In genomic region chr10:43892062-43892765, GRCh38 we compare ENCODE assay signal across 17 cellular contexts.
DNase-seq lines count a peak whose midpoint lies in the region; ATAC-seq and TF ChIP-seq lines count a peak whose summit lies in the region.
"Had no signal": no experiment of that assay in that cellular context is flagged by ENCODE, and none has a peak within 500 bp of the region (broad histone marks: within the 10 kb centered on the region; RNA-seq: fewer than 3 reads in every experiment).

No MANE protein-coding gene starts in this region.

- peak; percentile 78 for ATAC-seq in SK-N-SH treated with all-trans-retinoic acid at 6 μM for 48 hours
- ATAC-seq in GM18505 (IDR thresholded peaks at IDR 0.05; ENCODE audit: unreplicated experiment), result no peak
- ATAC-seq: psoas muscle had no signal

- TF ChIP-seq CTCF in foreskin fibroblast (IDR thresholded peaks at IDR 0.05; ENCODE audit: low read depth, low read length), result no peak
- TF ChIP-seq CTCF in nephron progenitor cell (IDR thresholded peaks at IDR 0.05), result no peak
- no peak for TF ChIP-seq CTCF in GM13977 (IDR thresholded peaks at IDR 0.05; ENCODE audit: extremely low read depth, insufficient read depth, missing control alignments)

- H3K27me3 Mint-ChIP-seq in nephron progenitor cell (ENCODE audit: low read depth, poor library complexity) (peaks cover 33% of the 10 kb centered on the region), immature natural killer cell (ENCODE audit: low read depth in 3 of 3) (peaks cover 0 to 14% (median 9%) of the 10 kb centered on the region in 3 donors)

- DNase-seq in ELR (ENCODE audit: low read depth) (peak; percentile 53), foreskin fibroblast (peak; percentile 48 to 72), nephron progenitor cell (peak; percentile 35), immature natural killer cell (no peak), DMS79 (lab: John Stamatoyannopoulos, UW) (no peak), GM13977 (ENCODE audit: low spot score) (no peak)
- DNase-seq: activated CD4-positive, alpha-beta T cell treated with anti-CD3 and anti-CD28 coated beads for 1 hour; activated naive CD8-positive, alpha-beta T cell treated with anti-CD3 and anti-CD28 coated beads for 36 hours; C1 segment of cervical spinal cord; DND-41; esophagus squamous epithelium; NCI-H1092 treated with DMSO at 0.1 percent for 48 hours; NCI-H345; psoas muscle; stimulated activated CD4-positive, alpha-beta T cell treated with anti-CD3 and anti-CD28 coated beads, Interleukin-2, amount 100 ng/mL, for 24 hours had no signal

- H3K9me3 Mint-ChIP-seq in nephron progenitor cell, result peaks cover 3% of the 10 kb centered on the region
- peaks cover 0 to 4% (median 0%) of the 10 kb centered on the region in 6 donors for H3K9me3 Mint-ChIP-seq in immature natural killer cell
- H3K9me3 Mint-ChIP-seq: activated naive CD8-positive, alpha-beta T cell treated with anti-CD3 and anti-CD28 coated beads for 36 hours had no signal

- peaks cover 23% of the 10 kb centered on the region for H3K4me1 Mint-ChIP-seq in nephron progenitor cell
- H3K4me1 Mint-ChIP-seq in immature natural killer cell, result peaks cover 0 to 5% of the 10 kb centered on the region in 2 donors
- H3K4me1 Mint-ChIP-seq: activated naive CD8-positive, alpha-beta T cell treated with anti-CD3 and anti-CD28 coated beads for 36 hours had no signal

- H3K27ac Mint-ChIP-seq in nephron progenitor cell (peak overlapping the region; percentile 27), immature natural killer cell (no peak overlapping the region)
- H3K27ac Mint-ChIP-seq: activated naive CD8-positive, alpha-beta T cell treated with anti-CD3 and anti-CD28 coated beads for 36 hours had no signal

- H3K4me3 Mint-ChIP-seq in nephron progenitor cell, result peak overlapping the region; percentile 29
- no peak overlapping the region for H3K4me3 Mint-ChIP-seq in immature natural killer cell
- H3K4me3 Mint-ChIP-seq: activated naive CD8-positive, alpha-beta T cell treated with anti-CD3 and anti-CD28 coated beads for 36 hours had no signal

- H3K4me3 ChIP-seq in foreskin fibroblast (ENCODE audit: low read depth in 1 of 2, low read length in 2 of 2), result no peak overlapping the region
- H3K4me3 ChIP-seq: esophagus squamous epithelium, psoas muscle had no signal

- in situ Hi-C loops in GM13977 (cut with MboI; ENCODE audit: low pct_unique_long_range_greater_than_20kb, low sequenced_read_pairs, unreplicated experiment), result no loop called here

- TF ChIP-seq POLR2A in GM18505 (IDR thresholded peaks at IDR 0.05; ENCODE audit: borderline replicate concordance, extremely low read depth, insufficient read depth, insufficient read length), result no peak

- H3K36me3 Mint-ChIP-seq in nephron progenitor cell (ENCODE audit: low read depth) (no peaks in the 10 kb centered on the region), immature natural killer cell (no peaks in the 10 kb centered on the region)
- H3K36me3 Mint-ChIP-seq: activated naive CD8-positive, alpha-beta T cell treated with anti-CD3 and anti-CD28 coated beads for 36 hours had no signal

TF ChIP-seq in SK-N-SH treated with all-trans-retinoic acid at 6 μM for 48 hours, 23 proteins besides CTCF, POLR2A, EP300 and RAD21:
- no peak for TF ChIP-seq ZC3H10 (CRISPR knock-in tag; IDR thresholded peaks at IDR 0.05)
- no peak for TF ChIP-seq RARB (CRISPR knock-in tag; IDR thresholded peaks at IDR 0.05)
- TF ChIP-seq GLIS3 (CRISPR knock-in tag; IDR thresholded peaks at IDR 0.05), result no peak
- no peak for TF ChIP-seq PPARA (CRISPR knock-in tag; IDR thresholded peaks at IDR 0.05; ENCODE audit: borderline replicate concordance)
- no peak for TF ChIP-seq BACH2 (CRISPR knock-in tag; IDR thresholded peaks at IDR 0.05; ENCODE audit: borderline replicate concordance)
- TF ChIP-seq CSRNP3 (CRISPR knock-in tag; IDR thresholded peaks at IDR 0.05), result no peak
- no peak for TF ChIP-seq SNAI2 (CRISPR knock-in tag; IDR thresholded peaks at IDR 0.05)
- no peak for TF ChIP-seq TCF4 (CRISPR knock-in tag; IDR thresholded peaks at IDR 0.05; ENCODE audit: borderline replicate concordance)
- TF ChIP-seq ESRRG (CRISPR knock-in tag; IDR thresholded peaks at IDR 0.05), result no peak
- TF ChIP-seq OSR1 (CRISPR knock-in tag; IDR thresholded peaks at IDR 0.05), result no peak
- TF ChIP-seq PATZ1 (CRISPR knock-in tag; IDR thresholded peaks at IDR 0.05; ENCODE audit: borderline replicate concordance), result no peak
- TF ChIP-seq ZFP3 (CRISPR knock-in tag; IDR thresholded peaks at IDR 0.05), result no peak
- no peak for TF ChIP-seq ISL1 (CRISPR knock-in tag; IDR thresholded peaks at IDR 0.05)
- no peak for TF ChIP-seq CSDC2 (CRISPR knock-in tag; IDR thresholded peaks at IDR 0.05)
- no peak for TF ChIP-seq CREB5 (CRISPR knock-in tag; IDR thresholded peaks at IDR 0.05; ENCODE audit: low read depth)
- TF ChIP-seq ZNF8 (CRISPR knock-in tag; IDR thresholded peaks at IDR 0.05), result no peak

Comparison
In these comparisons a context has a peak if more than half of its experiments do, and no peak if none do; other contexts are left out.
1. DNase-seq: peak in ELR (single experiment), foreskin fibroblast (2 of 2) and nephron progenitor cell (single experiment); none in immature natural killer cell (0 of 3), DMS79 (single experiment) and GM13977 (single experiment).